ENCODE assay signal across 9 cellular contexts in the genomic region with DNA sequence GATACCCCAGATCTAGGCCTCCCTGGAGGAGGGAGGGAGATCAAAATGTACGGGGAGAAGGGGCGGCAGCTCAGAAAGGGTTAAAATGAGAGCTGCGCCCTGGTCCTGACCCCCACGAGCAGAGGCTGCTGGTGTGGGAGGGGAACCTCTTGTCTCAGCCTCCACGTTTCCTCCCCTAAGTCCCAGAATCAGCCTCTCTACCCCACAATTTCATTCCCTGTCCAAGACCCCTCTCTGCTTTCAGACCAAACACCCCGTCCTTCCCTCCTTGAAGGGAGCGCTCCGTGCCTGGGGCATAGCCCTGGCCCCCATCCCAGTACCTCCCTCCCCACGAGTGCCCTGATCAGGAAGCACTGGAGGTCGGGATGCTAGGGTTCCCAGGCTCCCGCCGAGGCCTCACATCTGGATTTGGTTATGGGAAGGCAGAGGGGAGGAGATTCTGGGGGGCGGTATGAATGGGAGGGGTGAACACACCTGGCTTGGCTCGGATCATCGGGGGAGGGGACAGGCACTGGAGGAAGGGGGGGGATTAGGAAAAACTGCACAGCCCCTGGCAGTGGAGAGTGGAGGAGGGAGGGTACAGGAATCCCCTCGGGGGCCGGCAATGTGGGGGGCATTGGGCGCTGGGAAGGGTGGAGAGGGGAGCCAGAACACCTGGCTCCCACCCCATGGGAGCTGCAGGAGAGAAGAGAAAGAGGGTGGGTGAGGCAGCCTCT. TPM values are rescaled to one million over a fixed set of nuclear protein-coding genes. Genes with fewer than 3 reads are reported as not detected.
DNase-seq lines count a peak whose midpoint lies in the region; ATAC-seq and TF ChIP-seq lines count a peak whose summit lies in the region.
"Had no signal": no experiment of that assay in that cellular context is flagged by ENCODE, and none has a peak within 500 bp of the region (broad histone marks: within the 10 kb centered on the region; RNA-seq: fewer than 3 reads in every experiment).

No MANE protein-coding gene starts in this region.

- TF ChIP-seq CTCF in epithelial cell of proximal tubule (conservative IDR thresholded peaks at IDR 0.05; ENCODE audit: low read depth, low read length): no peak
- no peak for TF ChIP-seq CTCF in vagina (IDR thresholded peaks at IDR 0.05)

- H3K4me1 ChIP-seq in muscle layer of duodenum (ENCODE audit: control insufficient read depth in 1 of 2, insufficient read depth in 2 of 2, low read length in 2 of 2) (peaks cover 5 to 23% of the 10 kb centered on the region in 2 donors), vagina (peaks cover 40% of the 10 kb centered on the region)

- intact Hi-C loops in Right ventricle myocardium inferior (cut with DNase I) (no loop called here), Right ventricle myocardium superior (cut with DNase I) (no loop called here), vagina (cut with DNase I) (no loop called here)

- H3K27me3 ChIP-seq in muscle layer of duodenum (ENCODE audit: low read depth, low read length): no peaks in the 10 kb centered on the region
- no peaks in the 10 kb centered on the region for H3K27me3 ChIP-seq in vagina

- H3K4me3 ChIP-seq in epithelial cell of proximal tubule (ENCODE audit: low read depth, low read length) (peak overlapping the region; percentile 65), muscle layer of duodenum (ENCODE audit: low read depth in 1 of 2, low read length in 2 of 2) (peak overlapping the region; percentile 59 to 75), vagina (peak overlapping the region; percentile 73 to 92)

- H3K9me3 ChIP-seq in muscle layer of duodenum (ENCODE audit: control insufficient read depth in 1 of 2, low read length in 2 of 2) (no peaks in the 10 kb centered on the region), vagina (no peaks in the 10 kb centered on the region)

- no peak overlapping the region for H3K27ac ChIP-seq in muscle layer of duodenum (ENCODE audit: low read length)
- peak overlapping the region; percentile 89 for H3K27ac ChIP-seq in vagina

- TF ChIP-seq POLR2A in vagina (IDR thresholded peaks at IDR 0.05): no peak

- DNase-seq in Right ventricle myocardium inferior (ENCODE audit: missing footprints) (peak; percentile 31), Right ventricle myocardium superior (no peak), epithelial cell of proximal tubule (ENCODE audit: low read depth) (no peak), vagina (ENCODE audit: extremely low spot score in 2 of 2) (no peak), cerebellum (ENCODE audit: low spot score) (no peak)
- DNase-seq in activated T-cell treated with anti-CD3 and anti-CD28 coated beads, Interleukin-2, amount 50 U/mL, for 48 hours: no peak
- DNase-seq: NCI-H2227 treated with DMSO at 0.1 percent for 48 hours had no signal

- no peak for ATAC-seq in Right ventricle myocardium inferior
- no peak for ATAC-seq in Right ventricle myocardium superior (ENCODE audit: poor library complexity)
- ATAC-seq in GM19397 (IDR thresholded peaks at IDR 0.05; ENCODE audit: unreplicated experiment): no peak

- H3K36me3 ChIP-seq in muscle layer of duodenum (ENCODE audit: control insufficient read depth in 1 of 2, insufficient read depth in 2 of 2, low read length in 2 of 2): peaks cover 0 to 38% of the 10 kb centered on the region in 2 donors
- peaks cover 4 to 44% of the 10 kb centered on the region in 2 donors for H3K36me3 ChIP-seq in vagina

RNA-seq across cellular contexts. Expression of a gene that starts 2.7 kb away (rescaled TPM):
- total RNA-seq in Right ventricle myocardium inferior (27.0 TPM), Right ventricle myocardium superior (22.1 TPM), epithelial cell of proximal tubule (70.3 and 99.1 TPM in 2 replicates), vagina (72.4 TPM), cerebellum (21.9 TPM)

RNA-seq across cellular contexts. Expression of a gene that starts 27.9 kb away (rescaled TPM):
- 10.2 TPM for total RNA-seq in Right ventricle myocardium inferior
- 10.2 TPM for total RNA-seq in Right ventricle myocardium superior
- 11.4 and 18.4 TPM in 2 replicates for total RNA-seq in epithelial cell of proximal tubule
- total RNA-seq in vagina: 15.7 TPM
- 24.4 TPM for total RNA-seq in cerebellum

RNA-seq across cellular contexts. Expression of a gene that starts 42.5 kb away (rescaled TPM):
- total RNA-seq in Right ventricle myocardium inferior (15.5 TPM), Right ventricle myocardium superior (12.6 TPM), epithelial cell of proximal tubule (112 and 117 TPM in 2 replicates), vagina (52.1 TPM), cerebellum (7.6 TPM)

RNA-seq across cellular contexts. Expression of a gene that starts 50.2 kb away (rescaled TPM):
- total RNA-seq in Right ventricle myocardium inferior (70.5 TPM), Right ventricle myocardium superior (61.1 TPM), epithelial cell of proximal tubule (83.3 and 154 TPM in 2 replicates), vagina (96.5 TPM), cerebellum (34.2 TPM)
